1 cellular context compared by ENCODE assay signal in genomic region chr1:67686272-67687197, GRCh38.
TF ChIP-seq lines count a peak whose summit lies in the region.

No MANE protein-coding gene starts in this region.

TF ChIP-seq in HepG2, 621 proteins besides CTCF, POLR2A, EP300 and RAD21 (continued from another document and continues in another):
- TF ChIP-seq ZNF512B (CRISPR knock-in tag; IDR thresholded peaks at IDR 0.05; ENCODE audit: borderline replicate concordance), result no peak
- no peak for TF ChIP-seq ISL2 (CRISPR knock-in tag; IDR thresholded peaks at IDR 0.05)
- peak; percentile 60 for TF ChIP-seq MAX (IDR thresholded peaks at IDR 0.05)
- no peak for TF ChIP-seq CCAR2 (optimal IDR thresholded peaks at IDR 0.05; ENCODE audit: low read depth, low read length)
- TF ChIP-seq, protein P1, sequence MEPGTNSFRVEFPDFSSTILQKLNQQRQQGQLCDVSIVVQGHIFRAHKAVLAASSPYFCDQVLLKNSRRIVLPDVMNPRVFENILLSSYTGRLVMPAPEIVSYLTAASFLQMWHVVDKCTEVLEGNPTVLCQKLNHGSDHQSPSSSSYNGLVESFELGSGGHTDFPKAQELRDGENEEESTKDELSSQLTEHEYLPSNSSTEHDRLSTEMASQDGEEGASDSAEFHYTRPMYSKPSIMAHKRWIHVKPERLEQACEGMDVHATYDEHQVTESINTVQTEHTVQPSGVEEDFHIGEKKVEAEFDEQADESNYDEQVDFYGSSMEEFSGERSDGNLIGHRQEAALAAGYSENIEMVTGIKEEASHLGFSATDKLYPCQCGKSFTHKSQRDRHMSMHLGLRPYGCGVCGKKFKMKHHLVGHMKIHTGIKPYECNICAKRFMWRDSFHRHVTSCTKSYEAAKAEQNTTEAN (CRISPR knock-in tag; conservative IDR thresholded peaks at IDR 0.05), result peak; percentile 75
- no peak; the same call in 1 of the 2 replicates for TF ChIP-seq ZSCAN9 (CRISPR knock-in tag; IDR thresholded peaks at IDR 0.05; ENCODE audit: borderline replicate concordance)
- TF ChIP-seq ZNF703 (CRISPR knock-in tag; IDR thresholded peaks at IDR 0.05; ENCODE audit: borderline replicate concordance), result no peak
- no peak for TF ChIP-seq ZNF276 (CRISPR knock-in tag; IDR thresholded peaks at IDR 0.05; ENCODE audit: low read depth)
- TF ChIP-seq, protein P2, sequence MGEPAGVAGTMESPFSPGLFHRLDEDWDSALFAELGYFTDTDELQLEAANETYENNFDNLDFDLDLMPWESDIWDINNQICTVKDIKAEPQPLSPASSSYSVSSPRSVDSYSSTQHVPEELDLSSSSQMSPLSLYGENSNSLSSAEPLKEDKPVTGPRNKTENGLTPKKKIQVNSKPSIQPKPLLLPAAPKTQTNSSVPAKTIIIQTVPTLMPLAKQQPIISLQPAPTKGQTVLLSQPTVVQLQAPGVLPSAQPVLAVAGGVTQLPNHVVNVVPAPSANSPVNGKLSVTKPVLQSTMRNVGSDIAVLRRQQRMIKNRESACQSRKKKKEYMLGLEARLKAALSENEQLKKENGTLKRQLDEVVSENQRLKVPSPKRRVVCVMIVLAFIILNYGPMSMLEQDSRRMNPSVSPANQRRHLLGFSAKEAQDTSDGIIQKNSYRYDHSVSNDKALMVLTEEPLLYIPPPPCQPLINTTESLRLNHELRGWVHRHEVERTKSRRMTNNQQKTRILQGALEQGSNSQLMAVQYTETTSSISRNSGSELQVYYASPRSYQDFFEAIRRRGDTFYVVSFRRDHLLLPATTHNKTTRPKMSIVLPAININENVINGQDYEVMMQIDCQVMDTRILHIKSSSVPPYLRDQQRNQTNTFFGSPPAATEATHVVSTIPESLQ (CRISPR knock-in tag; conservative IDR thresholded peaks at IDR 0.05), result no peak
- 0 out of 2 replicates have a peak, but pooled peaks have one; percentile 21 for TF ChIP-seq PRDM15 (CRISPR knock-in tag; IDR thresholded peaks at IDR 0.05)
- no peak for TF ChIP-seq SIX1 (CRISPR knock-in tag; IDR thresholded peaks at IDR 0.05; ENCODE audit: borderline replicate concordance)
- no peak for TF ChIP-seq ZNF567 (CRISPR knock-in tag; IDR thresholded peaks at IDR 0.05; ENCODE audit: borderline replicate concordance)
- TF ChIP-seq ZSCAN30 (CRISPR knock-in tag; IDR thresholded peaks at IDR 0.05), result no peak
- no peak for TF ChIP-seq FOXO4 (CRISPR knock-in tag; conservative IDR thresholded peaks at IDR 0.05)
- TF ChIP-seq KLF6 (CRISPR knock-in tag; IDR thresholded peaks at IDR 0.05), result 0 out of 2 replicates have a peak, but pooled peaks have one; percentile 34
- TF ChIP-seq ZNF260 (CRISPR knock-in tag; IDR thresholded peaks at IDR 0.05; ENCODE audit: borderline replicate concordance, low read depth), result no peak
- TF ChIP-seq, protein P3, sequence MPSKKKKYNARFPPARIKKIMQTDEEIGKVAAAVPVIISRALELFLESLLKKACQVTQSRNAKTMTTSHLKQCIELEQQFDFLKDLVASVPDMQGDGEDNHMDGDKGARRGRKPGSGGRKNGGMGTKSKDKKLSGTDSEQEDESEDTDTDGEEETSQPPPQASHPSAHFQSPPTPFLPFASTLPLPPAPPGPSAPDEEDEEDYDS (CRISPR knock-in tag; IDR thresholded peaks at IDR 0.05), result 0 out of 2 replicates have a peak, but pooled peaks have one; percentile 30
- TF ChIP-seq HMG20B (CRISPR knock-in tag; conservative IDR thresholded peaks at IDR 0.05), result peak; percentile 51; the same call in 1 of the 2 replicates
- peak; percentile 53; the same call in 1 of the 2 replicates for TF ChIP-seq ZNF124 (CRISPR knock-in tag; IDR thresholded peaks at IDR 0.05)
- no peak for TF ChIP-seq ZNF639 (CRISPR knock-in tag; conservative IDR thresholded peaks at IDR 0.05)
- TF ChIP-seq MYNN (CRISPR knock-in tag; IDR thresholded peaks at IDR 0.05; ENCODE audit: low read depth), result peak; percentile 59; the same call in 1 of the 2 replicates
- no peak for TF ChIP-seq BCL3 (CRISPR knock-in tag; IDR thresholded peaks at IDR 0.05)
- TF ChIP-seq SRY (CRISPR knock-in tag; IDR thresholded peaks at IDR 0.05), result peak; percentile 84; the same call in 1 of the 2 replicates
- TF ChIP-seq ZNF383 (CRISPR knock-in tag; IDR thresholded peaks at IDR 0.05; ENCODE audit: borderline replicate concordance), result no peak
- TF ChIP-seq PHF20 (CRISPR knock-in tag; IDR thresholded peaks at IDR 0.05), result no peak
- TF ChIP-seq ZNF101 (CRISPR knock-in tag; IDR thresholded peaks at IDR 0.05; ENCODE audit: borderline replicate concordance, low read depth), result no peak
- no peak; the same call in 1 of the 2 replicates for TF ChIP-seq ZNF691 (CRISPR knock-in tag; IDR thresholded peaks at IDR 0.05; ENCODE audit: borderline replicate concordance, low read depth)
- TF ChIP-seq HNRNPUL1 (IDR thresholded peaks at IDR 0.05; ENCODE audit: low read depth, low read length), result no peak
- no peak for TF ChIP-seq ZNF282 (IDR thresholded peaks at IDR 0.05; ENCODE audit: partially characterized antibody)
- no peak for TF ChIP-seq ZNF512 (CRISPR knock-in tag; IDR thresholded peaks at IDR 0.05)
- TF ChIP-seq CBX2 (IDR thresholded peaks at IDR 0.05; ENCODE audit: low read depth, low read length), result no peak
- TF ChIP-seq CBX2 (CRISPR knock-in tag; IDR thresholded peaks at IDR 0.05; ENCODE audit: low read depth), result no peak
- no peak for TF ChIP-seq CENPX (CRISPR knock-in tag; IDR thresholded peaks at IDR 0.05)
